ENCODE assay signal across 8 cellular contexts in the genomic region with DNA sequence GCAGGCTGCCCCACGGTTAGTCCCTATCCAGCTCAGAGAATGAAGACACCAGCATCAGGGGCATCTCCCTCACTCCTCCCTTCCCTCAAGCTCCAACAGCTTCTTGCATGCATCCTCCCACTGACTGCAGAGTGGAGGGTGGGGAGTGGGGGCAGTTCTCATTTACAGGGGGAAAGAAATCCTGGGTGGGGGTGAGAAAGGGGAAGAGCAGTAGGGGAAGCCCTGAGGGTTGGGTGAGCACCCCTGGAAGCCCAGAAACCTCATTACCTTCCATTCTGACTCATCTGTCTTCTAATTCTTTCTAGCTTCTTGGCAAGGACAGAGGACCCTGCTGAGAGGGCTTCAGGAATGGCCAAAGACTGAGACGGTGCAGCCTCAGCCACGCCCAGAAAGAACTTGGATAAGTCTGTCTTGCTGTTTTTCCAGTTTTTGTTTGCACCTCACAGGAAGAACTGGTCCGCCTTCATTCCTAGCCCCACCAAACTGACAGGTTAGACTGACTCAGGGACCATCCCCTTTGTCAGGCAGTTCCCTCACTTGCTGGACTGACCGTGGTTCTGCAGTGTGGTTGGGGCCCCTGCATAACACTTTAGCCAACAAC. TPM values are rescaled to one million over a fixed set of nuclear protein-coding genes. Genes with fewer than 3 reads are reported as not detected.
DNase-seq lines count a peak whose midpoint lies in the region; ATAC-seq and TF ChIP-seq lines count a peak whose summit lies in the region.

No MANE protein-coding gene starts in this region.

- peaks cover 35% of the 10 kb centered on the region for H3K4me1 Mint-ChIP-seq in activated T-cell treated with anti-CD3 and anti-CD28 coated beads, Interleukin-2, amount 50 U/mL, for 72 hours (ENCODE audit: low read depth)
- H3K4me1 Mint-ChIP-seq in activated T-cell treated with anti-CD3 and anti-CD28 coated beads, Interleukin-2, amount 50 U/mL, for 24 hours (ENCODE audit: low read depth): peaks cover 24% of the 10 kb centered on the region
- H3K4me1 Mint-ChIP-seq in dendritic cell treated with granulocyte-macrophage colony-stimulating factor and Interleukin-4, amounts not matched to agents 40 ng/mL and 50 ng/mL, for 4 days (ENCODE audit: low read depth): peaks cover 86% of the 10 kb centered on the region
- peaks cover 34% of the 10 kb centered on the region for H3K4me1 Mint-ChIP-seq in type B pancreatic cell (ENCODE audit: unreplicated experiment)
- H3K4me1 Mint-ChIP-seq in immature natural killer cell: peaks cover 7 to 11% of the 10 kb centered on the region in 2 donors

- H3K9me3 Mint-ChIP-seq in activated T-cell treated with anti-CD3 and anti-CD28 coated beads, Interleukin-2, amount 50 U/mL, for 72 hours: no peaks in the 10 kb centered on the region
- H3K9me3 Mint-ChIP-seq in activated T-cell treated with anti-CD3 and anti-CD28 coated beads, Interleukin-2, amount 50 U/mL, for 24 hours: no peaks in the 10 kb centered on the region
- H3K9me3 Mint-ChIP-seq in dendritic cell treated with granulocyte-macrophage colony-stimulating factor and Interleukin-4, amounts not matched to agents 40 ng/mL and 50 ng/mL, for 4 days: no peaks in the 10 kb centered on the region
- H3K9me3 Mint-ChIP-seq in type B pancreatic cell: no peaks in the 10 kb centered on the region
- no peaks in the 10 kb centered on the region for H3K9me3 Mint-ChIP-seq in immature natural killer cell

- no peak for TF ChIP-seq CTCF in type B pancreatic cell (conservative IDR thresholded peaks at IDR 0.05)

- no peak overlapping the region for H3K27ac Mint-ChIP-seq in activated T-cell treated with anti-CD3 and anti-CD28 coated beads, Interleukin-2, amount 50 U/mL, for 72 hours
- no peak overlapping the region for H3K27ac Mint-ChIP-seq in activated T-cell treated with anti-CD3 and anti-CD28 coated beads, Interleukin-2, amount 50 U/mL, for 24 hours
- H3K27ac Mint-ChIP-seq in dendritic cell treated with granulocyte-macrophage colony-stimulating factor and Interleukin-4, amounts not matched to agents 40 ng/mL and 50 ng/mL, for 4 days: peak overlapping the region; percentile 96
- H3K27ac Mint-ChIP-seq in type B pancreatic cell: peak overlapping the region; percentile 99
- H3K27ac Mint-ChIP-seq in immature natural killer cell: no peak overlapping the region

- peak; percentile 48 to 55 for ATAC-seq in activated T-cell treated with anti-CD3 and anti-CD28 coated beads, Interleukin-2, amount 50 U/mL, for 72 hours (replicated peaks in 1 of 2)
- ATAC-seq in HG03175 (IDR thresholded peaks at IDR 0.05; ENCODE audit: unreplicated experiment): peak; percentile 47

- H3K27me3 Mint-ChIP-seq in activated T-cell treated with anti-CD3 and anti-CD28 coated beads, Interleukin-2, amount 50 U/mL, for 72 hours (ENCODE audit: low read depth): peaks cover 26% of the 10 kb centered on the region
- H3K27me3 Mint-ChIP-seq in activated T-cell treated with anti-CD3 and anti-CD28 coated beads, Interleukin-2, amount 50 U/mL, for 24 hours: peaks cover 23% of the 10 kb centered on the region
- H3K27me3 Mint-ChIP-seq in dendritic cell treated with granulocyte-macrophage colony-stimulating factor and Interleukin-4, amounts not matched to agents 40 ng/mL and 50 ng/mL, for 4 days: no peaks in the 10 kb centered on the region
- no peaks in the 10 kb centered on the region for H3K27me3 Mint-ChIP-seq in type B pancreatic cell
- peaks cover 3 to 4% (median 4%) of the 10 kb centered on the region in 3 donors for H3K27me3 Mint-ChIP-seq in immature natural killer cell (ENCODE audit: low read depth in 3 of 3)

- no peak overlapping the region for H3K4me3 Mint-ChIP-seq in activated T-cell treated with anti-CD3 and anti-CD28 coated beads, Interleukin-2, amount 50 U/mL, for 72 hours
- no peak overlapping the region for H3K4me3 Mint-ChIP-seq in activated T-cell treated with anti-CD3 and anti-CD28 coated beads, Interleukin-2, amount 50 U/mL, for 24 hours
- no peak overlapping the region for H3K4me3 Mint-ChIP-seq in dendritic cell treated with granulocyte-macrophage colony-stimulating factor and Interleukin-4, amounts not matched to agents 40 ng/mL and 50 ng/mL, for 4 days
- H3K4me3 Mint-ChIP-seq in type B pancreatic cell (peak overlapping the region; percentile 87), immature natural killer cell (no peak overlapping the region)

- intact Hi-C loops in dendritic cell treated with granulocyte-macrophage colony-stimulating factor and Interleukin-4, amounts not matched to agents 40 ng/mL and 50 ng/mL, for 4 days (cut with micrococcal nuclease): no loop called here

- H3K36me3 Mint-ChIP-seq in activated T-cell treated with anti-CD3 and anti-CD28 coated beads, Interleukin-2, amount 50 U/mL, for 72 hours (ENCODE audit: insufficient read depth in 2 of 2): no peaks in the 10 kb centered on the region
- H3K36me3 Mint-ChIP-seq in activated T-cell treated with anti-CD3 and anti-CD28 coated beads, Interleukin-2, amount 50 U/mL, for 24 hours (ENCODE audit: low read depth): no peaks in the 10 kb centered on the region
- no peaks in the 10 kb centered on the region for H3K36me3 Mint-ChIP-seq in dendritic cell treated with granulocyte-macrophage colony-stimulating factor and Interleukin-4, amounts not matched to agents 40 ng/mL and 50 ng/mL, for 4 days (ENCODE audit: low read depth)
- H3K36me3 Mint-ChIP-seq in type B pancreatic cell (no peaks in the 10 kb centered on the region), immature natural killer cell (no peaks in the 10 kb centered on the region)

- peak; percentile 10 to 12 for DNase-seq in activated T-cell treated with anti-CD3 and anti-CD28 coated beads, Interleukin-2, amount 50 U/mL, for 72 hours
- DNase-seq in activated T-cell treated with anti-CD3 and anti-CD28 coated beads, Interleukin-2, amount 50 U/mL, for 24 hours: no peak
- no peak for DNase-seq in type B pancreatic cell (ENCODE audit: extremely low spot score, unreplicated experiment)
- no peak for DNase-seq in immature natural killer cell
- no peak for DNase-seq in NCI-H1436 treated with DMSO at 0.1 percent for 48 hours (lab: John Stamatoyannopoulos, UW)
- DNase-seq in DMS114 treated with DMSO at 0.1 percent for 48 hours (lab: John Stamatoyannopoulos, UW; ENCODE audit: unreplicated experiment): no peak

RNA-seq across cellular contexts. Expression of gene WSB1, which starts 52.5 kb away (rescaled TPM):
- 100 to 1,000 TPM; 104 to 126 TPM for total RNA-seq in activated T-cell treated with anti-CD3 and anti-CD28 coated beads, Interleukin-2, amount 50 U/mL, for 72 hours
- total RNA-seq in type B pancreatic cell (ENCODE audit: low replicate concordance): 259 and 270 TPM in 2 replicates
- polyA plus RNA-seq in immature natural killer cell: 100 to 1,000 TPM; 163 to 253 (median 232) TPM

Comparison
In these comparisons a context has a peak if more than half of its experiments do, and no peak if none do; other contexts are left out.
1. DNase-seq: peak in activated T-cell treated with anti-CD3 and anti-CD28 coated beads, Interleukin-2, amount 50 U/mL, for 72 hours (2 of 2); none in activated T-cell treated with anti-CD3 and anti-CD28 coated beads, Interleukin-2, amount 50 U/mL, for 24 hours (single experiment), type B pancreatic cell (single experiment), immature natural killer cell (0 of 3), NCI-H1436 treated with DMSO at 0.1 percent for 48 hours (single experiment) and DMS114 treated with DMSO at 0.1 percent for 48 hours (single experiment).
2. H3K27ac Mint-ChIP-seq: peak in dendritic cell treated with granulocyte-macrophage colony-stimulating factor and Interleukin-4, amounts not matched to agents 40 ng/mL and 50 ng/mL, for 4 days (single experiment) and type B pancreatic cell (single experiment); none in activated T-cell treated with anti-CD3 and anti-CD28 coated beads, Interleukin-2, amount 50 U/mL, for 72 hours (single experiment), activated T-cell treated with anti-CD3 and anti-CD28 coated beads, Interleukin-2, amount 50 U/mL, for 24 hours (single experiment) and immature natural killer cell (0 of 6).